Comparison of ENCODE assay signal across 8 cellular contexts in the genomic region with DNA sequence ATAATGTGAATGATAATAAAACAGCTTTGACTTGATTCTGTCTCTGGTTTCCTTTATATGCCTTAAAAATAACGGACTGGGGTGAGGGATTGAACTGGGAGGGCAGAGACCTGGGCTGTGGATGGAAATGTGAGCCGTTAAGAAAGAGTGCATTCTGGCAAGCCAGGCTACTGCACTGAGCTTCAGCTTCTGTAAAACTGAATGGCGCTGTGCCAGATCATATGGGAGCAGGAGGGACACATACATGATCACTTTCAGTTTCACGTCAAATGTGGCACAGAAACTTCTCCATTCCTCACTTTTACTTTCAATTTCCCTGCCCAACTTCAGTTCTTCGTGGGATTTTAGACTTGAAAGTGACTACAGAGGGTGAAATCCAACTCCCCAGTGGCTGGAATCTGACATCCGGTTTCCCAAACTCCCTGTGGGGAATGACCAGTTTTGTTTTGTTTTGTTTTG. TPM values are rescaled to one million over a fixed set of nuclear protein-coding genes. Genes with fewer than 3 reads are reported as not detected.
DNase-seq lines count a peak whose midpoint lies in the region; ATAC-seq and TF ChIP-seq lines count a peak whose summit lies in the region.

No MANE protein-coding gene starts in this region.

- H3F3A ChIP-seq in GM23248 (ENCODE audit: insufficient read depth), result peaks cover 83% of the 10 kb centered on the region

- no peaks in the 10 kb centered on the region for H3K9me2 ChIP-seq in GM23248 (ENCODE audit: insufficient read depth)

- in situ Hi-C loops in GM23248 (cut with MboI), result no loop called here

- no peak for ATAC-seq in HG02970 (IDR thresholded peaks at IDR 0.05; ENCODE audit: low FRiP score, unreplicated experiment)

- no peak overlapping the region for H2AFZ ChIP-seq in GM23248

- H3K4me2 ChIP-seq in GM23248 (ENCODE audit: unreplicated experiment), result peak overlapping the region; percentile 92

- H3K79me2 ChIP-seq in GM23248 (ENCODE audit: insufficient read depth), result peaks cover 12% of the 10 kb centered on the region; the same call in 1 of the 2 replicates

- H3K36me3 Mint-ChIP-seq in chondrocyte (ENCODE audit: low read depth), result no peaks in the 10 kb centered on the region

- TF ChIP-seq CTCF in chondrocyte (IDR thresholded peaks at IDR 0.05), result peak; percentile 25

- H3K9me3 Mint-ChIP-seq in chondrocyte (ENCODE audit: low read depth), result no peaks in the 10 kb centered on the region

- peaks cover 73% of the 10 kb centered on the region for H3K4me1 Mint-ChIP-seq in chondrocyte (ENCODE audit: low read depth)

- WGBS in GM23248 (ENCODE audit: low coverage in 1 of 2, low lambda C conversion rate in 2 of 2, missing lambda C conversion rate in 2 of 2), 2 experiments, result 1% methylated on average over 6 of the region's 6 CpGs

- peaks cover 70% of the 10 kb centered on the region for H3K4me1 ChIP-seq in GM23248 (ENCODE audit: insufficient read depth)

- H3K4me3 Mint-ChIP-seq in chondrocyte (ENCODE audit: unreplicated experiment), result peak overlapping the region; percentile 76

- peak overlapping the region; percentile 96 for H3K9ac ChIP-seq in GM23248

- peak; percentile 92 for DNase-seq in EH (ENCODE audit: low read depth)
- peak; percentile 89 for DNase-seq in GM23248
- DNase-seq in NAMALWA (ENCODE audit: low spot score), result peak; percentile 95
- peak in 3 of 4 experiments; percentile 18 to 54 (median 38) for DNase-seq in activated CD4-positive, CD25-positive, alpha-beta regulatory T cell (lab: John Stamatoyannopoulos, UW)
- DNase-seq in chondrocyte (ENCODE audit: low spot score), result no peak
- peak; percentile 91 to 93 for DNase-seq in lung microvascular endothelial cell (ENCODE audit: low read depth in 2 of 2)
- peak; percentile 36 to 45 for DNase-seq in stimulated activated CD8-positive, alpha-beta memory T cell treated with anti-CD3 and anti-CD28 coated beads, Interleukin-2, amount 100 ng/mL, for 1 hour (ENCODE audit: low read depth in 2 of 2)

- H3K27ac ChIP-seq in GM23248, result peak overlapping the region; percentile 100

- H3K27me3 ChIP-seq in GM23248 (replicated peaks; ENCODE audit: insufficient read depth), result no peaks in the 10 kb centered on the region

- H4K20me1 ChIP-seq in GM23248 (ENCODE audit: insufficient read depth), result no peaks in the 10 kb centered on the region

- H3K4me3 ChIP-seq in GM23248, result peak overlapping the region; percentile 95

- H3K36me3 ChIP-seq in GM23248 (ENCODE audit: low read depth), result no peaks in the 10 kb centered on the region

- no peaks in the 10 kb centered on the region for H3K27me3 Mint-ChIP-seq in chondrocyte (ENCODE audit: low read depth)

- H3K27ac Mint-ChIP-seq in chondrocyte (ENCODE audit: unreplicated experiment), result peak overlapping the region; percentile 98

- H3K9me3 ChIP-seq in GM23248 (ENCODE audit: low read depth), result no peaks in the 10 kb centered on the region

RNA-seq across cellular contexts. Expression of gene MT2A, which starts 1.1 kb away (rescaled TPM):
- total RNA-seq in GM23248 (2014; rRNA removed; shearing (Covaris generic)), result 109 and 211 TPM in 2 replicates
- 3,414 and 3,441 TPM in 2 replicates for polyA plus RNA-seq in GM23248 (2016; fragmentation: Nextera tagmentation; extraction: Ambion mirVana)
- total RNA-seq in chondrocyte, result 160 to 407 TPM (median 183 TPM) in 3 replicates
- 44.2 and 72.8 TPM in 2 replicates for total RNA-seq in lung microvascular endothelial cell

RNA-seq across cellular contexts. Expression of gene MT1E, which starts 16.1 kb away (rescaled TPM):
- 178 TPM in 2 replicates for total RNA-seq in GM23248 (2014; rRNA removed; shearing (Covaris generic))
- polyA plus RNA-seq in GM23248 (2016; fragmentation: Nextera tagmentation; extraction: Ambion mirVana), result 329 and 352 TPM in 2 replicates
- total RNA-seq in chondrocyte, result 23.2 to 35.8 TPM (median 31.4 TPM) in 3 replicates
- 30.2 and 176 TPM in 2 replicates for total RNA-seq in lung microvascular endothelial cell

RNA-seq across cellular contexts. Expression of gene MT3, which starts 20.2 kb away (rescaled TPM):
- not detected in 2 replicates for total RNA-seq in GM23248 (2014; rRNA removed; shearing (Covaris generic))
- not detected in 2 replicates for polyA plus RNA-seq in GM23248 (2016; fragmentation: Nextera tagmentation; extraction: Ambion mirVana)
- 0.77 TPM in 1 of 3 replicates, not detected in the others for total RNA-seq in chondrocyte
- not detected in 2 replicates for total RNA-seq in lung microvascular endothelial cell

RNA-seq across cellular contexts. Expression of gene MT1M, which starts 23.0 kb away (rescaled TPM):
- 3.8 and 8.2 TPM in 2 replicates for total RNA-seq in GM23248 (2014; rRNA removed; shearing (Covaris generic))
- 15.2 and 20.1 TPM in 2 replicates for polyA plus RNA-seq in GM23248 (2016; fragmentation: Nextera tagmentation; extraction: Ambion mirVana)
- total RNA-seq in chondrocyte (0.35 to 0.59 TPM in 2 of 3 replicates, not detected in the other), lung microvascular endothelial cell (0.99 and 3.5 TPM in 2 replicates)

RNA-seq across cellular contexts. Expression of gene MT1A, which starts 29.0 kb away (rescaled TPM):
- total RNA-seq in GM23248 (2014; rRNA removed; shearing (Covaris generic)), result not detected in 2 replicates
- 2.3 and 3.3 TPM in 2 replicates for polyA plus RNA-seq in GM23248 (2016; fragmentation: Nextera tagmentation; extraction: Ambion mirVana)
- total RNA-seq in chondrocyte (1.1 TPM in 1 of 3 replicates, not detected in the others), lung microvascular endothelial cell (0.79 and 2.4 TPM in 2 replicates)
